ENCODE assay signal across 14 cellular contexts in genomic region chr10:12412671-12413368, GRCh38.
A peak's percentile ranks its signal among the peaks of the same experiment; 100 is the strongest.
DNase-seq lines count a peak whose midpoint lies in the region; ATAC-seq and TF ChIP-seq lines count a peak whose summit lies in the region.
"Had no signal": no experiment of that assay in that cellular context is flagged by ENCODE, and none has a peak within 500 bp of the region (broad histone marks: within the 10 kb centered on the region; RNA-seq: fewer than 3 reads in every experiment).

No MANE protein-coding gene starts in this region.

- H3K9me3 ChIP-seq in gastroesophageal sphincter: no peaks in the 10 kb centered on the region
- H3K9me3 ChIP-seq in gastrocnemius medialis: no peaks in the 10 kb centered on the region
- H3K9me3 ChIP-seq: BE2C, left lung had no signal

- intact Hi-C loops in gastrocnemius medialis (cut with DNase I; ENCODE audit: low total_unique reads): no loop called here

- peak; percentile 66 for ATAC-seq in GM19043 (IDR thresholded peaks at IDR 0.05; ENCODE audit: low read depth, unreplicated experiment)
- ATAC-seq in gastroesophageal sphincter: no peak
- no peak for ATAC-seq in gastrocnemius medialis
- ATAC-seq: left lung; stimulated activated naive B cell treated with anti-CD40 and anti-IgM and Interleukin-4, amounts not matched to agents 10 μg/mL and 1 μg/mL and 100 μg/mL, for 72 hours had no signal

- TF ChIP-seq CTCF in gastroesophageal sphincter (IDR thresholded peaks at IDR 0.05): no peak
- TF ChIP-seq CTCF in glutamatergic neuron (IDR thresholded peaks at IDR 0.05; ENCODE audit: partially characterized antibody, unreplicated experiment): no peak
- TF ChIP-seq CTCF in gastrocnemius medialis (IDR thresholded peaks at IDR 0.05 in 4 of 5, conservative IDR thresholded peaks at IDR 0.05 in 1 of 5): no peak

- H3K4me3 Mint-ChIP-seq in T-helper 2 cell treated with Interferon-gamma antibody and Interleukin-4, amounts not matched to agents 5 μg/mL and 100 μg/mL, for 36 hours: no peak overlapping the region
- H3K4me3 Mint-ChIP-seq in activated naive CD8-positive, alpha-beta T cell: peak overlapping the region; percentile 1
- H3K4me3 Mint-ChIP-seq in glutamatergic neuron (ENCODE audit: unreplicated experiment): no peak overlapping the region
- H3K4me3 Mint-ChIP-seq: stimulated activated naive B cell treated with anti-CD40 and anti-IgM and Interleukin-4, amounts not matched to agents 10 μg/mL and 1 μg/mL and 100 μg/mL, for 72 hours had no signal

- no peaks in the 10 kb centered on the region for H3K27me3 Mint-ChIP-seq in T-helper 2 cell treated with Interferon-gamma antibody and Interleukin-4, amounts not matched to agents 5 μg/mL and 100 μg/mL, for 36 hours (ENCODE audit: low read depth)
- H3K27me3 Mint-ChIP-seq in activated naive CD8-positive, alpha-beta T cell: no peaks in the 10 kb centered on the region
- peaks cover 5% of the 10 kb centered on the region for H3K27me3 Mint-ChIP-seq in glutamatergic neuron (ENCODE audit: unreplicated experiment)
- H3K27me3 Mint-ChIP-seq: stimulated activated naive B cell treated with anti-CD40 and anti-IgM and Interleukin-4, amounts not matched to agents 10 μg/mL and 1 μg/mL and 100 μg/mL, for 72 hours had no signal

- H3K4me1 ChIP-seq in gastroesophageal sphincter: peaks cover 0 to 36% (median 0%) of the 10 kb centered on the region in 3 donors
- no peaks in the 10 kb centered on the region for H3K4me1 ChIP-seq in gastrocnemius medialis
- H3K4me1 ChIP-seq: BE2C had no signal

- H3K4me1 Mint-ChIP-seq in T-helper 2 cell treated with Interferon-gamma antibody and Interleukin-4, amounts not matched to agents 5 μg/mL and 100 μg/mL, for 36 hours (ENCODE audit: low read depth): peaks cover 16% of the 10 kb centered on the region
- H3K4me1 Mint-ChIP-seq in activated naive CD8-positive, alpha-beta T cell (ENCODE audit: low read depth): peaks cover 38% of the 10 kb centered on the region
- H3K4me1 Mint-ChIP-seq in glutamatergic neuron (ENCODE audit: low read depth, unreplicated experiment): no peaks in the 10 kb centered on the region

- WGBS in gastroesophageal sphincter (ENCODE audit: low coverage in 1 of 2), 2 donors: 94 to 98% methylated on average over 7 of the region's 9 CpGs

- peaks cover 2% of the 10 kb centered on the region for H3K36me3 Mint-ChIP-seq in T-helper 2 cell treated with Interferon-gamma antibody and Interleukin-4, amounts not matched to agents 5 μg/mL and 100 μg/mL, for 36 hours (ENCODE audit: low read depth)
- H3K36me3 Mint-ChIP-seq in activated naive CD8-positive, alpha-beta T cell: peaks cover 7% of the 10 kb centered on the region
- peaks cover 5% of the 10 kb centered on the region for H3K36me3 Mint-ChIP-seq in glutamatergic neuron (ENCODE audit: unreplicated experiment)

- in situ Hi-C loops in gastrocnemius medialis (cut with MboI; ENCODE audit: low sequenced_read_pairs in 4 of 4): no loop called here

- H3K27ac Mint-ChIP-seq in T-helper 2 cell treated with Interferon-gamma antibody and Interleukin-4, amounts not matched to agents 5 μg/mL and 100 μg/mL, for 36 hours: no peak overlapping the region
- peak overlapping the region; percentile 9 for H3K27ac Mint-ChIP-seq in activated naive CD8-positive, alpha-beta T cell
- H3K27ac Mint-ChIP-seq in glutamatergic neuron (ENCODE audit: unreplicated experiment): no peak overlapping the region

- no peak for TF ChIP-seq EP300 in gastroesophageal sphincter (IDR thresholded peaks at IDR 0.05)

- H3K27me3 ChIP-seq in gastroesophageal sphincter (no peaks in the 10 kb centered on the region), gastrocnemius medialis (no peaks in the 10 kb centered on the region)
- H3K27me3 ChIP-seq: BE2C had no signal

- H3K4me3 ChIP-seq in gastroesophageal sphincter (no peak overlapping the region), gastrocnemius medialis (no peak overlapping the region)
- H3K4me3 ChIP-seq: left lung had no signal

- TF ChIP-seq POLR2A in gastroesophageal sphincter (IDR thresholded peaks at IDR 0.05): no peak
- no peak for TF ChIP-seq POLR2A in gastrocnemius medialis (IDR thresholded peaks at IDR 0.05)

- H3K36me3 ChIP-seq in gastroesophageal sphincter (no peaks in the 10 kb centered on the region), gastrocnemius medialis (no peaks in the 10 kb centered on the region)
- H3K36me3 ChIP-seq: BE2C, left lung had no signal

- no peak overlapping the region for H3K27ac ChIP-seq in gastroesophageal sphincter
- H3K27ac ChIP-seq in gastrocnemius medialis: no peak overlapping the region
- H3K27ac ChIP-seq: left lung had no signal

- H3K9me3 Mint-ChIP-seq in T-helper 2 cell treated with Interferon-gamma antibody and Interleukin-4, amounts not matched to agents 5 μg/mL and 100 μg/mL, for 36 hours: peaks cover 8% of the 10 kb centered on the region
- H3K9me3 Mint-ChIP-seq in activated naive CD8-positive, alpha-beta T cell (ENCODE audit: low read depth): peaks cover 5% of the 10 kb centered on the region
- peaks cover 2% of the 10 kb centered on the region for H3K9me3 Mint-ChIP-seq in glutamatergic neuron (ENCODE audit: unreplicated experiment)

- DNase-seq in T-helper 2 cell treated with Interferon-gamma antibody and Interleukin-4, amounts not matched to agents 5 μg/mL and 100 μg/mL, for 36 hours (ENCODE audit: low spot score): peak; percentile 44
- DNase-seq in stimulated activated CD4-positive, alpha-beta T cell treated with anti-CD3 and anti-CD28 coated beads, Interleukin-4, amount 100 ng/mL, for 24 hours: peak; percentile 37
- DNase-seq in NCI-H1930 (lab: John Stamatoyannopoulos, UW) (no peak), glutamatergic neuron (no peak), gastrocnemius medialis (no peak)
- DNase-seq: BE2C; HCEC 1CT; left lung; NCI-H1092; NCI-H446 treated with DMSO at 0.1 percent for 48 hours; stimulated activated naive B cell treated with anti-CD40 and anti-IgM and Interleukin-4, amounts not matched to agents 10 μg/mL and 1 μg/mL and 100 μg/mL, for 72 hours had no signal

Comparison
In these comparisons a context has a peak if more than half of its experiments do, and no peak if none do; other contexts are left out.
1. DNase-seq: peak in T-helper 2 cell treated with Interferon-gamma antibody and Interleukin-4, amounts not matched to agents 5 μg/mL and 100 μg/mL, for 36 hours (single experiment) and stimulated activated CD4-positive, alpha-beta T cell treated with anti-CD3 and anti-CD28 coated beads, Interleukin-4, amount 100 ng/mL, for 24 hours (single experiment); none in NCI-H1930 (0 of 2), glutamatergic neuron (single experiment) and gastrocnemius medialis (0 of 2).